9 cellular contexts compared by ENCODE assay signal in the genomic region with DNA sequence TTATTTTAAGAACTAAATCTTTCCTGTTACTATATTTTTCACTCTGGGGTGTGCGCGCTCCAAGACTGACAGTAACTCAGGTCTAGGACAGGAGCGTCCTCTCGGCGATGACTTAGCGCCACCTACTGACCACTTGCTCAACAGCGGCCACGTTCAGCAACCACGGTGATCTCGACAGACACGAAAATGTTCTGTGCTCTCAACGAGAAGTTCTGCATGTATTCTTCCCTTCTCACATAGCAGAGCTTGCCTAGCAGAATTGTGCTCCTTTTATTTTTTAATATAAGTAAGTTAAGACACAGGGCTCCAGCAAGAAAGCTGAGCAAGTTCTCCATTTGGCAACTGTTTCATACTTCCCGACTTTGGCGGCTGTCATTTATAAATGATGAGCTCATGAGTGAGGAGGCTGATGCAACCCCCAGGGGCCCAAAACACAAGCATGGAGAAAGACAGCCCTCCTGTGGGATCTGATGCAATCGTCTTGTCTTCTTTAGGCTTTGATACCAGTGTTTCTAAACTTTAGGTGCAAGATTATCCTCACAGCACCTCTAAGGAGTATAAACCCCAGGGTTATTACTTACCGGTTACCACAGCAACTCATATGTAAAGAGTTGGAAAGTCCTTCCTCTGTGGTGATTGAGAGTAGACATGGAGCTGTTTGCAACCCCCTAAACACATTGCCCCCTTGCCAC.
A peak's percentile ranks its signal among the peaks of the same experiment; 100 is the strongest.
DNase-seq lines count a peak whose midpoint lies in the region; ATAC-seq and TF ChIP-seq lines count a peak whose summit lies in the region.
"Had no signal": no experiment of that assay in that cellular context is flagged by ENCODE, and none has a peak within 500 bp of the region (broad histone marks: within the 10 kb centered on the region; RNA-seq: fewer than 3 reads in every experiment).

No MANE protein-coding gene starts in this region.

- peak; percentile 50 for DNase-seq in BJ (ENCODE audit: low read depth)
- peak; percentile 79 for DNase-seq in NCI-H345 (lab: John Stamatoyannopoulos, UW)
- DNase-seq in activated CD4-positive, CD25-positive, alpha-beta regulatory T cell treated with anti-CD3 and anti-CD28 coated beads, Interleukin-2, amount 50 U/mL, for 16 hours (ENCODE audit: low read depth, low spot score): peak; percentile 60
- DNase-seq in central memory CD8-positive, alpha-beta T cell (ENCODE audit: low spot score in 2 of 2): peak; percentile 57 to 76
- DNase-seq in left kidney (ENCODE audit: low read depth, low spot score): peak; percentile 90
- DNase-seq in stimulated activated CD4-positive, alpha-beta T cell treated with anti-CD3 and anti-CD28 coated beads, Interleukin-2, amount 100 ng/mL, for 48 hours: peak; percentile 82 to 83

- CTCF ChIA-PET in BJ (lab: Yijun Ruan, JAX): interaction anchor here (0.6 to 3.6 kb wide), 83 partner anchors 8 to 1646 kb away, joined by 3 to 52 read pairs (median 4); a partner anchor contains a TSS

- ATAC-seq in GM19035 (IDR thresholded peaks at IDR 0.05; ENCODE audit: unreplicated experiment): peak; percentile 98
- peak; percentile 95 for ATAC-seq in HG03175 (IDR thresholded peaks at IDR 0.05; ENCODE audit: unreplicated experiment)
- ATAC-seq in central memory CD8-positive, alpha-beta T cell (replicated peaks; ENCODE audit: extremely low read depth, poor library complexity, severe bottlenecking): peak; percentile 86

- TF ChIP-seq CTCF in BJ (IDR thresholded peaks at IDR 0.05; ENCODE audit: insufficient read depth, low read depth, low read length): peak; percentile 92

- no peaks in the 10 kb centered on the region for H3K36me3 Mint-ChIP-seq in central memory CD8-positive, alpha-beta T cell (ENCODE audit: insufficient read depth)

- no peaks in the 10 kb centered on the region; the same call in 1 of the 2 replicates for H3K27me3 ChIP-seq in BJ (ENCODE audit: control insufficient read depth, insufficient read depth, low read length)

- POLR2A ChIA-PET in BJ (lab: Charles Lee): interaction anchor here (0.5 kb wide), 1 partner anchor 401 kb away, joined by 3 read pairs; no protein-coding TSS in a partner anchor

- H3K4me3 Mint-ChIP-seq in central memory CD8-positive, alpha-beta T cell: no peak overlapping the region
- H3K4me3 Mint-ChIP-seq: T-helper 1 cell treated with Interleukin-12 subunit alpha and Interleukin-12 subunit beta and Interleukin-4 antibody, amounts not matched to agents 30 μg/mL and 1 μg/mL, for 36 hours had no signal

- H3K36me3 ChIP-seq in BJ (ENCODE audit: control insufficient read depth, insufficient read depth, low read length): no peaks in the 10 kb centered on the region

- H3K4me3 ChIP-seq in BJ (ENCODE audit: low read depth, low read length): no peak overlapping the region

- no peak overlapping the region for H3K27ac Mint-ChIP-seq in central memory CD8-positive, alpha-beta T cell (ENCODE audit: low read depth)
- H3K27ac Mint-ChIP-seq: T-helper 1 cell treated with Interleukin-12 subunit alpha and Interleukin-12 subunit beta and Interleukin-4 antibody, amounts not matched to agents 30 μg/mL and 1 μg/mL, for 36 hours had no signal

- H3K4me1 Mint-ChIP-seq in central memory CD8-positive, alpha-beta T cell: peaks cover 9% of the 10 kb centered on the region

- peaks cover 10% of the 10 kb centered on the region for H3K9me3 Mint-ChIP-seq in central memory CD8-positive, alpha-beta T cell

- peaks cover 7% of the 10 kb centered on the region for H3K27me3 Mint-ChIP-seq in central memory CD8-positive, alpha-beta T cell
